Comparison of ENCODE assay signal across 21 cellular contexts in the genomic region with DNA sequence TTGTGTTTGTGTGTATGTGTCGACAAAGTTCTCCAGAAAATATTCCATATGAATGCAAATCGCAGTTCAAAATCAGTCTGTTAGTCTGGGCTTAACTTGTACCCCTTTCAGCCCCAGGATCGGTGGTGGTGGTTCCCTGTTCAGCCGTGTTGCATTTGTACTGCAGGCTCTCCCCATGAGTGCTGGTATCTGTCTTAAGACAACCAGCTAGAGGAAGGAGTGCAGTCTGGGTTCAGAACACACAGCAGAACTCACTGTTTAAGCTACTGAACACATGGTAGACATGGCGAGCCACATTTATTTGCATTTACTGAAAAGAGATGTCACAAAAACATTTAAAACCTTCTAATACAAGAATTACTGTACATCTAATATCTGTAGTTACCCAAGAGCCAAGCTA.
"Had no signal": no experiment of that assay in that cellular context is flagged by ENCODE, and none has a peak within 500 bp of the region (broad histone marks: within the 10 kb centered on the region; RNA-seq: fewer than 3 reads in every experiment).

No MANE protein-coding gene starts in this region.

- H3K4me3 ChIP-seq: right atrium auricular region, skin epidermis, suprapubic skin, transverse colon, vagina had no signal

- H3K4me3 Mint-ChIP-seq: activated CD4-positive, alpha-beta T cell treated with anti-CD3 and anti-CD28 coated beads, Interleukin-2, amount 10 ng/mL, durations not matched to agents 7 days and 5 days; activated CD8-positive, alpha-beta T cell treated with anti-CD3 and anti-CD28 coated beads, Interleukin-2, amount 10 ng/mL, durations not matched to agents 7 days and 5 days; activated naive CD4-positive, alpha-beta T cell treated with anti-CD3 and anti-CD28 coated beads, Interleukin-2, amount 10 ng/mL, durations not matched to agents 7 days and 5 days; activated T-cell treated with anti-CD3 and anti-CD28 coated beads, Interleukin-2, amount 50 U/mL, for 4 hours; neural crest cell; stimulated activated naive CD8-positive, alpha-beta T cell treated with anti-CD3 and anti-CD28 coated beads, Interleukin-15, amount 100 ng/mL, for 72 hours had no signal

- H3K27ac Mint-ChIP-seq: activated CD4-positive, alpha-beta T cell treated with anti-CD3 and anti-CD28 coated beads, Interleukin-2, amount 10 ng/mL, durations not matched to agents 7 days and 5 days; activated CD8-positive, alpha-beta T cell treated with anti-CD3 and anti-CD28 coated beads, Interleukin-2, amount 10 ng/mL, durations not matched to agents 7 days and 5 days; activated naive CD4-positive, alpha-beta T cell treated with anti-CD3 and anti-CD28 coated beads, Interleukin-2, amount 10 ng/mL, durations not matched to agents 7 days and 5 days; stimulated activated naive CD8-positive, alpha-beta T cell treated with anti-CD3 and anti-CD28 coated beads, Interleukin-15, amount 100 ng/mL, for 72 hours had no signal

- ATAC-seq: activated CD4-positive, CD25-positive, alpha-beta regulatory T cell treated with anti-CD3 and anti-CD28 coated beads, Interleukin-2, amount 50 U/mL, for 24 hours; activated CD8-positive, alpha-beta T cell treated with anti-CD3 and anti-CD28 coated beads, Interleukin-2, amount 10 ng/mL, durations not matched to agents 7 days and 5 days; activated T-cell treated with anti-CD3 and anti-CD28 coated beads, Interleukin-2, amount 50 U/mL, for 4 hours; left lobe of liver; stimulated activated naive CD8-positive, alpha-beta T cell treated with anti-CD3 and anti-CD28 coated beads, Interleukin-15, amount 100 ng/mL, for 72 hours had no signal

- H3K27me3 ChIP-seq: right atrium auricular region, suprapubic skin, transverse colon, vagina had no signal

- H3K36me3 ChIP-seq: right atrium auricular region, suprapubic skin, transverse colon, vagina had no signal

- H3K9me3 Mint-ChIP-seq: activated CD4-positive, alpha-beta T cell treated with anti-CD3 and anti-CD28 coated beads, Interleukin-2, amount 10 ng/mL, durations not matched to agents 7 days and 5 days; activated naive CD4-positive, alpha-beta T cell treated with anti-CD3 and anti-CD28 coated beads, Interleukin-2, amount 10 ng/mL, durations not matched to agents 7 days and 5 days; activated T-cell treated with anti-CD3 and anti-CD28 coated beads, Interleukin-2, amount 50 U/mL, for 4 hours; neural crest cell; stimulated activated naive CD8-positive, alpha-beta T cell treated with anti-CD3 and anti-CD28 coated beads, Interleukin-15, amount 100 ng/mL, for 72 hours had no signal

- H3K27ac ChIP-seq: right atrium auricular region, skin epidermis, suprapubic skin, transverse colon, vagina had no signal

- H3K27me3 Mint-ChIP-seq: activated CD4-positive, alpha-beta T cell treated with anti-CD3 and anti-CD28 coated beads, Interleukin-2, amount 10 ng/mL, durations not matched to agents 7 days and 5 days; activated naive CD4-positive, alpha-beta T cell treated with anti-CD3 and anti-CD28 coated beads, Interleukin-2, amount 10 ng/mL, durations not matched to agents 7 days and 5 days; stimulated activated naive CD8-positive, alpha-beta T cell treated with anti-CD3 and anti-CD28 coated beads, Interleukin-15, amount 100 ng/mL, for 72 hours had no signal

- DNase-seq: activated CD4-positive, alpha-beta T cell treated with anti-CD3 and anti-CD28 coated beads, Interleukin-2, amount 10 ng/mL, durations not matched to agents 7 days and 5 days; activated CD8-positive, alpha-beta memory T cell treated with anti-CD3 and anti-CD28 coated beads, Interleukin-2, amount 50 U/mL, for 4 hours; activated CD8-positive, alpha-beta T cell treated with anti-CD3 and anti-CD28 coated beads, Interleukin-2, amount 10 ng/mL, durations not matched to agents 7 days and 5 days; activated naive CD4-positive, alpha-beta T cell treated with anti-CD3 and anti-CD28 coated beads, Interleukin-2, amount 10 ng/mL, durations not matched to agents 7 days and 5 days; activated T-cell treated with anti-CD3 and anti-CD28 coated beads, Interleukin-2, amount 50 U/mL, for 4 hours; aorta; cerebellar nuclear complex; cortex of kidney; head of caudate nucleus; stimulated activated CD4-positive, alpha-beta T cell treated with anti-CD3 and anti-CD28 coated beads, Interleukin-15, amount 100 ng/mL, for 24 hours; stimulated activated CD4-positive, alpha-beta T cell treated with anti-CD3 and anti-CD28 coated beads, Interleukin-2, amount 100 ng/mL, for 48 hours; stimulated activated naive CD8-positive, alpha-beta T cell treated with anti-CD3 and anti-CD28 coated beads, Interleukin-15, amount 100 ng/mL, for 72 hours; T-helper 9 cell; transverse colon had no signal

- H3K9me3 ChIP-seq: right atrium auricular region, suprapubic skin, transverse colon, vagina had no signal
